Comparison of ENCODE assay signal across 8 cellular contexts in genomic region chr22:29310863-29311339, GRCh38. TPM values are rescaled to one million over a fixed set of nuclear protein-coding genes. Genes with fewer than 3 reads are reported as not detected.
DNase-seq lines count a peak whose midpoint lies in the region; ATAC-seq and TF ChIP-seq lines count a peak whose summit lies in the region.

No MANE protein-coding gene starts in this region.

- no peaks in the 10 kb centered on the region for H3K36me3 Mint-ChIP-seq in activated B cell treated with CpG ODN at 0.5 μM for 24 hours (ENCODE audit: low read depth)
- peaks cover 73% of the 10 kb centered on the region for H3K36me3 Mint-ChIP-seq in dendritic cell treated with granulocyte-macrophage colony-stimulating factor and Interleukin-4, amounts not matched to agents 40 ng/mL and 50 ng/mL, for 4 days (ENCODE audit: low read depth)

- DNase-seq in Daoy (ENCODE audit: low read depth), result peak; percentile 98
- DNase-seq in MG63, result peak; percentile 94
- no peak for DNase-seq in activated B cell treated with CpG ODN at 0.5 μM for 24 hours
- peak; percentile 93 to 95 (median 93) for DNase-seq in right lobe of liver
- peak; percentile 60 for DNase-seq in stimulated activated CD4-positive, alpha-beta T cell treated with anti-CD3 and anti-CD28 coated beads, Interleukin-4, amount 100 ng/mL, for 1 hour

- H3K4me1 Mint-ChIP-seq in activated B cell treated with CpG ODN at 0.5 μM for 24 hours, result peaks cover 42% of the 10 kb centered on the region
- peaks cover 81% of the 10 kb centered on the region for H3K4me1 Mint-ChIP-seq in dendritic cell treated with granulocyte-macrophage colony-stimulating factor and Interleukin-4, amounts not matched to agents 40 ng/mL and 50 ng/mL, for 4 days (ENCODE audit: low read depth)

- peaks cover 0 to 17% (median 9%) of the 10 kb centered on the region in 4 donors for H3K4me1 ChIP-seq in right lobe of liver

- 40% methylated on average over 5 of the region's 18 CpGs for WGBS in right lobe of liver (ENCODE audit: insufficient coverage, low coverage, low lambda C conversion rate, missing lambda C conversion rate)

- H3K27ac ChIP-seq in right lobe of liver, result peak overlapping the region in 2 of 3 donors; percentile 10 to 13

- peaks cover 14% of the 10 kb centered on the region for H3K36me3 ChIP-seq in MG63
- no peaks in the 10 kb centered on the region for H3K36me3 ChIP-seq in right lobe of liver

- no peaks in the 10 kb centered on the region for H3K9me3 ChIP-seq in MG63
- H3K9me3 ChIP-seq in right lobe of liver, result no peaks in the 10 kb centered on the region

- intact Hi-C loops in activated B cell treated with CpG ODN at 0.5 μM for 24 hours (cut with micrococcal nuclease) (no loop called here), right lobe of liver (cut with DNase I) (no loop called here)
- intact Hi-C loops in dendritic cell treated with granulocyte-macrophage colony-stimulating factor and Interleukin-4, amounts not matched to agents 40 ng/mL and 50 ng/mL, for 4 days (cut with micrococcal nuclease), result loop anchor here (2.0 to 5.0 kb wide), 2 partner anchors 42 to 76 kb away; partner anchors contain the start of genes AP1B1 and EWSR1

- POLR2A ChIA-PET in activated B cell treated with CpG ODN at 0.5 μM for 24 hours (lab: Charles Lee), result no interaction called here

- peaks cover 37% of the 10 kb centered on the region for H3K27me3 Mint-ChIP-seq in activated B cell treated with CpG ODN at 0.5 μM for 24 hours
- peaks cover 27% of the 10 kb centered on the region for H3K27me3 Mint-ChIP-seq in dendritic cell treated with granulocyte-macrophage colony-stimulating factor and Interleukin-4, amounts not matched to agents 40 ng/mL and 50 ng/mL, for 4 days

- TF ChIP-seq POLR2A in right lobe of liver (IDR thresholded peaks at IDR 0.05), result no peak

- no peak for TF ChIP-seq CTCF in activated B cell treated with CpG ODN at 0.5 μM for 24 hours (IDR thresholded peaks at IDR 0.05)
- TF ChIP-seq CTCF in right lobe of liver (IDR thresholded peaks at IDR 0.05), result no peak

- H3K27me3 ChIP-seq in MG63 (peaks cover 5% of the 10 kb centered on the region; the same call in 1 of the 2 replicates), right lobe of liver (peaks cover 0 to 9% of the 10 kb centered on the region in 2 donors)

- H3K27ac Mint-ChIP-seq in activated B cell treated with CpG ODN at 0.5 μM for 24 hours, result no peak overlapping the region
- peak overlapping the region; percentile 82 for H3K27ac Mint-ChIP-seq in dendritic cell treated with granulocyte-macrophage colony-stimulating factor and Interleukin-4, amounts not matched to agents 40 ng/mL and 50 ng/mL, for 4 days

- ATAC-seq in activated B cell treated with CpG ODN at 0.5 μM for 24 hours (ENCODE audit: low read depth), result peak; percentile 53
- peak; percentile 72 to 77 (median 74) for ATAC-seq in right lobe of liver
- ATAC-seq in HG02852 (IDR thresholded peaks at IDR 0.05; ENCODE audit: unreplicated experiment), result no peak
- ATAC-seq in GM21619 (IDR thresholded peaks at IDR 0.05; ENCODE audit: unreplicated experiment), result no peak

- no peak overlapping the region for H3K4me3 ChIP-seq in MG63
- H3K4me3 ChIP-seq in right lobe of liver, result no peak overlapping the region

- H3K9me3 Mint-ChIP-seq in activated B cell treated with CpG ODN at 0.5 μM for 24 hours, result no peaks in the 10 kb centered on the region
- no peaks in the 10 kb centered on the region for H3K9me3 Mint-ChIP-seq in dendritic cell treated with granulocyte-macrophage colony-stimulating factor and Interleukin-4, amounts not matched to agents 40 ng/mL and 50 ng/mL, for 4 days

- CTCF ChIA-PET in activated B cell treated with CpG ODN at 0.5 μM for 24 hours (lab: Charles Lee), result no interaction called here

- no peak overlapping the region for H3K4me3 Mint-ChIP-seq in activated B cell treated with CpG ODN at 0.5 μM for 24 hours
- H3K4me3 Mint-ChIP-seq in dendritic cell treated with granulocyte-macrophage colony-stimulating factor and Interleukin-4, amounts not matched to agents 40 ng/mL and 50 ng/mL, for 4 days, result peak overlapping the region; percentile 26

RNA-seq across cellular contexts. Expression of gene GAS2L1, which starts 4.5 kb away (rescaled TPM):
- 10.0 and 11.1 TPM in 2 replicates for total RNA-seq in Daoy (2014; rRNA removed; shearing (Covaris generic))
- 15.5 and 15.9 TPM in 2 replicates for total RNA-seq in MG63 (2014; rRNA removed; shearing (Covaris generic); ENCODE audit: low replicate concordance)
- total RNA-seq in activated B cell treated with CpG ODN at 0.5 μM for 24 hours, result not detected in 2 replicates
- 10 to 100 TPM in 4 of 6 experiments, 1 to 10 TPM in 2; 8.9 to 15.8 (median 11.5) TPM for total RNA-seq in right lobe of liver

RNA-seq across cellular contexts. Expression of gene RASL10A, which starts 4.6 kb away (rescaled TPM):
- 0.11 and 0.39 TPM in 2 replicates for total RNA-seq in Daoy (2014; rRNA removed; shearing (Covaris generic))
- not detected in 2 replicates for total RNA-seq in MG63 (2014; rRNA removed; shearing (Covaris generic); ENCODE audit: low replicate concordance)
- 0.98 and 1.0 TPM in 2 replicates for total RNA-seq in activated B cell treated with CpG ODN at 0.5 μM for 24 hours
- total RNA-seq in right lobe of liver, result 1 to 10 TPM in 3 of 6 experiments, under 1 TPM in 3; 0.32 to 1.2 (median 0.87) TPM

RNA-seq across cellular contexts. Expression of gene EWSR1, which starts 42.8 kb away (rescaled TPM):
- 150 and 191 TPM in 2 replicates for total RNA-seq in Daoy (2014; rRNA removed; shearing (Covaris generic))
- 149 and 159 TPM in 2 replicates for total RNA-seq in MG63 (2014; rRNA removed; shearing (Covaris generic); ENCODE audit: low replicate concordance)
- total RNA-seq in activated B cell treated with CpG ODN at 0.5 μM for 24 hours (347 and 382 TPM in 2 replicates), right lobe of liver (100 to 1,000 TPM in 3 of 6 experiments, 10 to 100 TPM in 3; 75.0 to 112 (median 98.2) TPM)

RNA-seq across cellular contexts. Expression of gene RHBDD3, which starts 43.1 kb away (rescaled TPM):
- 34.1 and 40.2 TPM in 2 replicates for total RNA-seq in Daoy (2014; rRNA removed; shearing (Covaris generic))
- total RNA-seq in MG63 (2014; rRNA removed; shearing (Covaris generic); ENCODE audit: low replicate concordance), result 18.3 and 46.7 TPM in 2 replicates
- total RNA-seq in activated B cell treated with CpG ODN at 0.5 μM for 24 hours (17.7 and 17.9 TPM in 2 replicates), right lobe of liver (10 to 100 TPM in 5 of 6 experiments, 1 to 10 TPM in 1; 9.7 to 35.3 (median 14.7) TPM)

Comparison
In these comparisons a context has a peak if more than half of its experiments do, and no peak if none do; other contexts are left out.
1. ATAC-seq: peak in activated B cell treated with CpG ODN at 0.5 μM for 24 hours (single experiment) and right lobe of liver (4 of 4); none in HG02852 (single experiment) and GM21619 (single experiment).